In genomic region chr16:10081201-10081940, GRCh38 we compare ENCODE assay signal across 15 cellular contexts.
DNase-seq lines count a peak whose midpoint lies in the region; ATAC-seq and TF ChIP-seq lines count a peak whose summit lies in the region.
"Had no signal": no experiment of that assay in that cellular context is flagged by ENCODE, and none has a peak within 500 bp of the region (broad histone marks: within the 10 kb centered on the region; RNA-seq: fewer than 3 reads in every experiment).

No MANE protein-coding gene starts in this region.

- peaks cover 38% of the 10 kb centered on the region for H3K4me1 ChIP-seq in mesodermal cell (ENCODE audit: control insufficient read depth, insufficient read depth, low read length, poor library complexity, severe bottlenecking)

- H3K27ac Mint-ChIP-seq in brain, result peak overlapping the region; percentile 63 to 95 (median 87)
- H3K27ac Mint-ChIP-seq in naive thymus-derived CD8-positive, alpha-beta T cell, result no peak overlapping the region
- H3K27ac Mint-ChIP-seq: activated CD4-positive, alpha-beta T cell treated with anti-CD3 and anti-CD28 coated beads for 36 hours; activated CD8-positive, alpha-beta memory T cell treated with anti-CD3 and anti-CD28 coated beads, Interleukin-2, amount 10 ng/mL, durations not matched to agents 7 days and 5 days; activated naive CD8-positive, alpha-beta T cell treated with anti-CD3 and anti-CD28 coated beads for 36 hours; effector memory CD8-positive, alpha-beta T cell; naive thymus-derived CD4-positive, alpha-beta T cell had no signal

- peak overlapping the region in 2 of 5 experiments; percentile 9 to 56 for H3K4me3 Mint-ChIP-seq in brain
- H3K4me3 Mint-ChIP-seq in naive thymus-derived CD8-positive, alpha-beta T cell, result no peak overlapping the region
- H3K4me3 Mint-ChIP-seq: activated CD4-positive, alpha-beta T cell treated with anti-CD3 and anti-CD28 coated beads for 36 hours; activated CD8-positive, alpha-beta memory T cell treated with anti-CD3 and anti-CD28 coated beads, Interleukin-2, amount 10 ng/mL, durations not matched to agents 7 days and 5 days; activated naive CD8-positive, alpha-beta T cell treated with anti-CD3 and anti-CD28 coated beads for 36 hours; effector memory CD8-positive, alpha-beta T cell; naive thymus-derived CD4-positive, alpha-beta T cell had no signal

- H3K9me3 Mint-ChIP-seq in brain, result peaks cover 0 to 15% (median 5%) of the 10 kb centered on the region in 5 experiments
- H3K9me3 Mint-ChIP-seq in naive thymus-derived CD8-positive, alpha-beta T cell, result peaks cover 0 to 10% (median 0%) of the 10 kb centered on the region in 9 donors
- H3K9me3 Mint-ChIP-seq: activated naive CD8-positive, alpha-beta T cell treated with anti-CD3 and anti-CD28 coated beads for 36 hours had no signal

- H3K27ac ChIP-seq in mesodermal cell (ENCODE audit: low read depth, low read length, severe bottlenecking) (peak overlapping the region; percentile 94), temporal lobe (ENCODE audit: low read depth, low read length) (peak overlapping the region; percentile 64)

- no peak for ATAC-seq in naive thymus-derived CD8-positive, alpha-beta T cell
- ATAC-seq: activated CD4-positive, alpha-beta T cell treated with anti-CD3 and anti-CD28 coated beads for 36 hours; activated CD8-positive, alpha-beta memory T cell treated with anti-CD3 and anti-CD28 coated beads, Interleukin-2, amount 10 ng/mL, durations not matched to agents 7 days and 5 days; effector memory CD8-positive, alpha-beta T cell; naive thymus-derived CD4-positive, alpha-beta T cell had no signal

- H3K27me3 Mint-ChIP-seq in brain, result no peaks in the 10 kb centered on the region
- peaks cover 2 to 38% (median 3%) of the 10 kb centered on the region in 5 donors for H3K27me3 Mint-ChIP-seq in naive thymus-derived CD8-positive, alpha-beta T cell
- H3K27me3 Mint-ChIP-seq: activated CD4-positive, alpha-beta T cell treated with anti-CD3 and anti-CD28 coated beads for 36 hours; activated CD8-positive, alpha-beta memory T cell treated with anti-CD3 and anti-CD28 coated beads, Interleukin-2, amount 10 ng/mL, durations not matched to agents 7 days and 5 days; activated naive CD8-positive, alpha-beta T cell treated with anti-CD3 and anti-CD28 coated beads for 36 hours had no signal

- peaks cover 39% of the 10 kb centered on the region for H3K4me1 Mint-ChIP-seq in brain
- H3K4me1 Mint-ChIP-seq in naive thymus-derived CD8-positive, alpha-beta T cell, result no peaks in the 10 kb centered on the region
- H3K4me1 Mint-ChIP-seq: activated CD4-positive, alpha-beta T cell treated with anti-CD3 and anti-CD28 coated beads for 36 hours; activated CD8-positive, alpha-beta memory T cell treated with anti-CD3 and anti-CD28 coated beads, Interleukin-2, amount 10 ng/mL, durations not matched to agents 7 days and 5 days; activated naive CD8-positive, alpha-beta T cell treated with anti-CD3 and anti-CD28 coated beads for 36 hours had no signal

- no peaks in the 10 kb centered on the region for H3K36me3 Mint-ChIP-seq in brain
- no peaks in the 10 kb centered on the region for H3K36me3 Mint-ChIP-seq in naive thymus-derived CD8-positive, alpha-beta T cell
- H3K36me3 Mint-ChIP-seq: activated CD8-positive, alpha-beta memory T cell treated with anti-CD3 and anti-CD28 coated beads, Interleukin-2, amount 10 ng/mL, durations not matched to agents 7 days and 5 days; activated naive CD8-positive, alpha-beta T cell treated with anti-CD3 and anti-CD28 coated beads for 36 hours; naive thymus-derived CD4-positive, alpha-beta T cell had no signal

- TF ChIP-seq CTCF in brain (conservative IDR thresholded peaks at IDR 0.05), result no peak

- H3K9me3 ChIP-seq in mesodermal cell (ENCODE audit: control insufficient read depth, low read length), result peaks cover 4% of the 10 kb centered on the region

- DNase-seq in NCI-H226, result peak; percentile 26
- DNase-seq in hippocampal formation (lab: John Stamatoyannopoulos, UW), result no peak
- no peak for DNase-seq in DMS153 treated with DMSO at 0.1 percent for 48 hours (lab: John Stamatoyannopoulos, UW; ENCODE audit: unreplicated experiment)
- no peak for DNase-seq in naive thymus-derived CD8-positive, alpha-beta T cell
- DNase-seq: activated CD4-positive, alpha-beta T cell treated with anti-CD3 and anti-CD28 coated beads for 36 hours; activated CD8-positive, alpha-beta memory T cell treated with anti-CD3 and anti-CD28 coated beads, Interleukin-2, amount 10 ng/mL, durations not matched to agents 7 days and 5 days; activated naive CD8-positive, alpha-beta T cell treated with anti-CD3 and anti-CD28 coated beads for 36 hours; cerebellar nuclear complex; effector memory CD8-positive, alpha-beta T cell; MV-4-11; naive thymus-derived CD4-positive, alpha-beta T cell; NCI-H187 had no signal

- H3K4me3 ChIP-seq in mesodermal cell (ENCODE audit: extremely low read depth, insufficient read depth, low read length, poor library complexity, severe bottlenecking), result no peak overlapping the region

- no peaks in the 10 kb centered on the region for H3K36me3 ChIP-seq in mesodermal cell (ENCODE audit: control insufficient read depth, insufficient read depth, low read length)

- POLR2A ChIA-PET in naive thymus-derived CD8-positive, alpha-beta T cell (lab: Charles Lee), result no interaction called here

- 100% methylated on average over 1 of the region's 1 CpG for WGBS in mesodermal cell (ENCODE audit: insufficient coverage in 2 of 2), 2 experiments

Comparison
In these comparisons a context has a peak if more than half of its experiments do, and no peak if none do; other contexts are left out.
1. H3K27ac Mint-ChIP-seq: peak in brain (5 of 5); none in naive thymus-derived CD8-positive, alpha-beta T cell (0 of 10).